Comparison of ENCODE assay signal across 9 cellular contexts in genomic region chr4:83552924-83553323, GRCh38. TPM values are rescaled to one million over a fixed set of nuclear protein-coding genes. Genes with fewer than 3 reads are reported as not detected.
DNase-seq lines count a peak whose midpoint lies in the region; ATAC-seq, FAIRE-seq and TF ChIP-seq lines count a peak whose summit lies in the region.
"Had no signal": no experiment of that assay in that cellular context is flagged by ENCODE, and none has a peak within 500 bp of the region (broad histone marks: within the 10 kb centered on the region; RNA-seq: fewer than 3 reads in every experiment).

No MANE protein-coding gene starts in this region.

- peaks cover 34% of the 10 kb centered on the region for H3K4me1 ChIP-seq in ACC112 (ENCODE audit: control insufficient read depth, insufficient read depth, low read length, unreplicated experiment)

- intact Hi-C loops in sciatic nerve (cut with DNase I), result no loop called here

- peak overlapping the region; percentile 91 for H3K27ac ChIP-seq in ACC112 (ENCODE audit: low read depth, low read length)

- DNase-seq in HS-5 (ENCODE audit: low read depth) (peak; percentile 59), epithelial cell of proximal tubule (ENCODE audit: low read depth) (peak; percentile 73), sciatic nerve (ENCODE audit: low spot score) (no peak), epidermal melanocyte (ENCODE audit: insufficient read length, low spot score) (no peak), GM12892 (ENCODE audit: insufficient read length) (no peak), cerebellar cortex (ENCODE audit: low spot score) (no peak)
- DNase-seq: DND-41 had no signal

- H3K36me3 ChIP-seq in ACC112 (ENCODE audit: insufficient read depth, low read length), result no peaks in the 10 kb centered on the region

- no peak for TF ChIP-seq POLR2A in GM12892 (IDR thresholded peaks at IDR 0.05; ENCODE audit: low read depth, low read length)

- H3K27me3 ChIP-seq in ACC112 (ENCODE audit: insufficient read depth, low read length), result no peaks in the 10 kb centered on the region

- TF ChIP-seq CTCF in epithelial cell of proximal tubule (conservative IDR thresholded peaks at IDR 0.05; ENCODE audit: low read depth, low read length), result no peak

- peak overlapping the region; percentile 19; the same call in 1 of the 2 replicates for H3K4me3 ChIP-seq in ACC112 (ENCODE audit: low read depth, low read length)
- H3K4me3 ChIP-seq in epithelial cell of proximal tubule (ENCODE audit: low read depth, low read length), result no peak overlapping the region

- ATAC-seq in GM19397 (IDR thresholded peaks at IDR 0.05; ENCODE audit: unreplicated experiment) (peak; percentile 65), sciatic nerve (no peak)

- FAIRE-seq in GM12892 (lab: Jason Lieb, UNC), result no peak

- no peaks in the 10 kb centered on the region for H3K79me2 ChIP-seq in ACC112 (ENCODE audit: control insufficient read depth, insufficient read depth, low read length, unreplicated experiment)

- H2AFZ ChIP-seq in ACC112 (ENCODE audit: low read length, unreplicated experiment), result no peak overlapping the region

RNA-seq across cellular contexts. Expression of gene GPAT3, which starts 17.0 kb away (rescaled TPM):
- total RNA-seq in epithelial cell of proximal tubule (26.4 and 45.9 TPM in 2 replicates), sciatic nerve (7.8 TPM)
- polyA plus RNA-seq in GM12892 (2012; ENCODE audit: missing spikeins), result 0.19 TPM

Comparison
In these comparisons a context has a peak if more than half of its experiments do, and no peak if none do; other contexts are left out.
1. DNase-seq: peak in HS-5 (single experiment) and epithelial cell of proximal tubule (single experiment); none in sciatic nerve (single experiment), epidermal melanocyte (single experiment), GM12892 (single experiment) and cerebellar cortex (single experiment).